ENCODE assay signal across 23 cellular contexts in genomic region chr12:29239336-29239735, GRCh38.
"Had no signal": no experiment of that assay in that cellular context is flagged by ENCODE, and none has a peak within 500 bp of the region (broad histone marks: within the 10 kb centered on the region; RNA-seq: fewer than 3 reads in every experiment).

No MANE protein-coding gene starts in this region.

- H3K9me3 ChIP-seq: SJCRH30 had no signal

- H3K4me3 ChIP-seq: SJCRH30, SK-N-MC had no signal

- H3K27me3 ChIP-seq: SJCRH30 had no signal

- DNase-seq: activated CD4-positive, alpha-beta T cell treated with anti-CD3 and anti-CD28 coated beads, Interleukin-2, amount 10 ng/mL, durations not matched to agents 24 days and 14 days; activated CD4-positive, alpha-beta T cell treated with anti-CD3 and anti-CD28 coated beads, Interleukin-2, amount 50 U/mL, for 4 hours; activated CD8-positive, alpha-beta T cell treated with anti-CD3 and anti-CD28 coated beads for 36 hours; activated effector memory CD4-positive, alpha-beta T cell treated with anti-CD3 and anti-CD28 coated beads, Interleukin-2, amount 50 U/mL, for 16 hours; activated naive CD4-positive, alpha-beta T cell; activated naive CD4-positive, alpha-beta T cell treated with anti-CD3 and anti-CD28 coated beads, Interleukin-2, amount 50 U/mL, for 16 hours; activated naive CD8-positive, alpha-beta T cell treated with anti-CD3 and anti-CD28 coated beads for 36 hours; activated T-cell treated with anti-CD3 and anti-CD28 coated beads, Interleukin-2, amount 50 U/mL, for 1 hour; activated T-cell treated with anti-CD3 and anti-CD28 coated beads, Interleukin-2, amount 50 U/mL, for 72 hours; caudate nucleus; NCI-H1105; NCI-H1417 treated with DMSO at 0.1 percent for 48 hours; NCI-H187 treated with DMSO at 0.1 percent for 48 hours; NCI-H2081; NCI-H2171 treated with DMSO at 0.1 percent for 48 hours; NCI-H446 treated with DMSO at 0.1 percent for 48 hours; NCI-H524 treated with DMSO at 0.1 percent for 48 hours; Right ventricle myocardium superior; T1000 had no signal

- ATAC-seq: activated CD8-positive, alpha-beta T cell treated with anti-CD3 and anti-CD28 coated beads for 36 hours; activated T-cell treated with anti-CD3 and anti-CD28 coated beads, Interleukin-2, amount 50 U/mL, for 72 hours; activated T-helper 17 cell treated with anti-CD3 and anti-CD28 coated beads, Interleukin-2, amount 50 U/mL, for 72 hours had no signal

- H3K27ac ChIP-seq: SJCRH30, SK-N-MC had no signal

- FAIRE-seq: bronchial epithelial cell had no signal

- H3K36me3 ChIP-seq: SJCRH30 had no signal
